Comparison of ENCODE assay signal across 16 cellular contexts in genomic region chr7:36272211-36272566, GRCh38.
A peak's percentile ranks its signal among the peaks of the same experiment; 100 is the strongest.
DNase-seq lines count a peak whose midpoint lies in the region; ATAC-seq and TF ChIP-seq lines count a peak whose summit lies in the region.
"Had no signal": no experiment of that assay in that cellular context is flagged by ENCODE, and none has a peak within 500 bp of the region (broad histone marks: within the 10 kb centered on the region; RNA-seq: fewer than 3 reads in every experiment).

No MANE protein-coding gene starts in this region.

- H3K27ac ChIP-seq in Karpas-422 (ENCODE audit: low read length) (peak overlapping the region; percentile 75), neutrophil (peak overlapping the region; percentile 90), upper lobe of left lung (no peak overlapping the region)
- H3K27ac ChIP-seq: stomach had no signal

- H2AFZ ChIP-seq in Karpas-422 (ENCODE audit: low read length): no peak overlapping the region

- peak; percentile 77 for ATAC-seq in GM18511 (IDR thresholded peaks at IDR 0.05; ENCODE audit: unreplicated experiment)
- peak; percentile 93 for ATAC-seq in HG02588 (IDR thresholded peaks at IDR 0.05; ENCODE audit: unreplicated experiment)
- no peak for ATAC-seq in upper lobe of left lung (ENCODE audit: low FRiP score in 2 of 2)
- ATAC-seq: activated CD8-positive, alpha-beta memory T cell treated with anti-CD3 and anti-CD28 coated beads, Interleukin-2, amount 10 ng/mL, durations not matched to agents 7 days and 5 days; HCT116 had no signal

- H3K4me2 ChIP-seq in Karpas-422 (ENCODE audit: low read depth, low read length, poor library complexity, severe bottlenecking): no peak overlapping the region

- H4K20me1 ChIP-seq in Karpas-422 (ENCODE audit: insufficient read depth, low read depth, low read length): no peaks in the 10 kb centered on the region; the same call in 1 of the 2 replicates

- H3K9ac ChIP-seq in Karpas-422 (ENCODE audit: low read length): no peak overlapping the region

- no peak for TF ChIP-seq EP300 in upper lobe of left lung (IDR thresholded peaks at IDR 0.05)

- H3K4me3 ChIP-seq in Karpas-422 (ENCODE audit: low read length) (no peak overlapping the region), neutrophil (ENCODE audit: low read depth in 1 of 2, low read length in 1 of 2) (no peak overlapping the region), upper lobe of left lung (no peak overlapping the region)
- H3K4me3 ChIP-seq: lung, stomach had no signal

- H3K27me3 ChIP-seq in Karpas-422 (ENCODE audit: low read length) (no peaks in the 10 kb centered on the region), neutrophil (no peaks in the 10 kb centered on the region), upper lobe of left lung (no peaks in the 10 kb centered on the region)
- H3K27me3 ChIP-seq: stomach had no signal

- intact Hi-C loops in posterior cingulate gyrus (cut with DNase I): no loop called here

- TF ChIP-seq POLR2A in upper lobe of left lung (IDR thresholded peaks at IDR 0.05): no peak

- peaks cover 52% of the 10 kb centered on the region for H3K4me1 ChIP-seq in Karpas-422 (ENCODE audit: low read length)
- peaks cover 46 to 61% of the 10 kb centered on the region in 2 experiments for H3K4me1 ChIP-seq in neutrophil (ENCODE audit: control insufficient read depth in 1 of 2, insufficient read depth in 1 of 2, low read depth in 1 of 2, low read length in 1 of 2)
- H3K4me1 ChIP-seq in upper lobe of left lung: peaks cover 7 to 16% (median 12%) of the 10 kb centered on the region in 4 donors

- no peaks in the 10 kb centered on the region for H3K9me2 ChIP-seq in Karpas-422 (replicated peaks; ENCODE audit: insufficient read depth, low read length)

- DNase-seq in Karpas-422 (no peak), 8988T (no peak), upper lobe of left lung (no peak), posterior cingulate gyrus (no peak), NCI-H510A (lab: John Stamatoyannopoulos, UW) (no peak)
- DNase-seq: activated CD4-positive, alpha-beta T cell treated with anti-CD3 and anti-CD28 coated beads for 4 hours; activated CD8-positive, alpha-beta memory T cell treated with anti-CD3 and anti-CD28 coated beads, Interleukin-2, amount 10 ng/mL, durations not matched to agents 7 days and 5 days; immature natural killer cell; NCI-H1694; stimulated activated CD4-positive, alpha-beta T cell treated with anti-CD3 and anti-CD28 coated beads, Interleukin-2, amount 100 ng/mL, for 24 hours; stomach had no signal

- no peaks in the 10 kb centered on the region for H3K9me3 ChIP-seq in Karpas-422 (ENCODE audit: low read length)
- no peaks in the 10 kb centered on the region for H3K9me3 ChIP-seq in neutrophil
- H3K9me3 ChIP-seq in upper lobe of left lung: no peaks in the 10 kb centered on the region
- H3K9me3 ChIP-seq: stomach had no signal

- WGBS in upper lobe of left lung, 2 donors: 85 to 88% methylated on average over 2 of the region's 2 CpGs

- peaks cover 81% of the 10 kb centered on the region for H3K79me2 ChIP-seq in Karpas-422 (ENCODE audit: low read length)

- TF ChIP-seq CTCF in neutrophil (IDR thresholded peaks at IDR 0.05): no peak
- no peak for TF ChIP-seq CTCF in upper lobe of left lung (IDR thresholded peaks at IDR 0.05)

- H3K36me3 ChIP-seq in Karpas-422 (ENCODE audit: insufficient read depth, low read length) (no peaks in the 10 kb centered on the region), neutrophil (no peaks in the 10 kb centered on the region), upper lobe of left lung (no peaks in the 10 kb centered on the region)
- H3K36me3 ChIP-seq: stomach had no signal

Comparison
In these comparisons a context has a peak if more than half of its experiments do, and no peak if none do; other contexts are left out.
1. ATAC-seq: peak in GM18511 (single experiment) and HG02588 (single experiment); none in upper lobe of left lung (0 of 2).
2. H3K27ac ChIP-seq: peak in Karpas-422 (single experiment) and neutrophil (single experiment); none in upper lobe of left lung (0 of 4).